Comparison of ENCODE assay signal across 13 cellular contexts in genomic region chr2:234770081-234770506, GRCh38.
A peak's percentile ranks its signal among the peaks of the same experiment; 100 is the strongest.
DNase-seq lines count a peak whose midpoint lies in the region; ATAC-seq and TF ChIP-seq lines count a peak whose summit lies in the region.
"Had no signal": no experiment of that assay in that cellular context is flagged by ENCODE, and none has a peak within 500 bp of the region (broad histone marks: within the 10 kb centered on the region; RNA-seq: fewer than 3 reads in every experiment).

No MANE protein-coding gene starts in this region.

- TF ChIP-seq CTCF in osteocyte (IDR thresholded peaks at IDR 0.05) (no peak), tibial nerve (IDR thresholded peaks at IDR 0.05) (no peak)

- ATAC-seq in HG03135 (IDR thresholded peaks at IDR 0.05; ENCODE audit: unreplicated experiment) = no peak
- ATAC-seq in T-helper 17 cell = no peak

- H3K4me1 ChIP-seq in tibial nerve = peaks cover 0 to 5% (median 0%) of the 10 kb centered on the region in 4 donors
- H3K4me1 ChIP-seq: colonic mucosa had no signal

- H3K9me3 ChIP-seq in tibial nerve (no peaks in the 10 kb centered on the region), T-helper 17 cell (ENCODE audit: control insufficient read depth, low read length, poor library complexity, severe bottlenecking) (no peaks in the 10 kb centered on the region)
- H3K9me3 ChIP-seq: colonic mucosa had no signal

- H3K27ac Mint-ChIP-seq in osteocyte (ENCODE audit: unreplicated experiment) = peak overlapping the region; percentile 61
- no peak overlapping the region for H3K27ac Mint-ChIP-seq in T-helper 17 cell
- H3K27ac Mint-ChIP-seq: CD4-positive, alpha-beta memory T cell; IgD-negative memory B cell; memory B cell had no signal

- no peak overlapping the region for H3K4me3 ChIP-seq in tibial nerve
- H3K4me3 ChIP-seq: colonic mucosa had no signal

- no peak for TF ChIP-seq POLR2A in tibial nerve (IDR thresholded peaks at IDR 0.05)

- no peak for TF ChIP-seq EP300 in tibial nerve (IDR thresholded peaks at IDR 0.05)

- no peaks in the 10 kb centered on the region for H3K9me3 Mint-ChIP-seq in osteocyte (ENCODE audit: unreplicated experiment)
- H3K9me3 Mint-ChIP-seq: memory B cell had no signal

- H3K27me3 ChIP-seq in tibial nerve = no peaks in the 10 kb centered on the region
- H3K27me3 ChIP-seq: colonic mucosa had no signal

- no peak overlapping the region for H3K27ac ChIP-seq in tibial nerve
- H3K27ac ChIP-seq: colonic mucosa had no signal

- peak; percentile 94 for DNase-seq in Daoy (ENCODE audit: low read depth)
- DNase-seq in NCI-H345 (lab: John Stamatoyannopoulos, UW) = peak; percentile 94
- peak; percentile 58 for DNase-seq in ecto neural progenitor cell (ENCODE audit: low spot score)
- DNase-seq in osteocyte (ENCODE audit: extremely low spot score, unreplicated experiment) = no peak
- no peak for DNase-seq in tibial nerve (ENCODE audit: low spot score in 2 of 2)
- no peak for DNase-seq in T-helper 17 cell
- no peak for DNase-seq in NCI-H1694 treated with DMSO at 0.1 percent for 48 hours (lab: John Stamatoyannopoulos, UW)
- DNase-seq: CD4-positive, alpha-beta memory T cell; colonic mucosa; foreskin melanocyte had no signal

- H3K4me3 Mint-ChIP-seq in osteocyte (ENCODE audit: unreplicated experiment) (no peak overlapping the region), T-helper 17 cell (no peak overlapping the region)
- H3K4me3 Mint-ChIP-seq: CD4-positive, alpha-beta memory T cell; IgD-negative memory B cell; memory B cell had no signal

- H3K36me3 ChIP-seq in tibial nerve = no peaks in the 10 kb centered on the region
- H3K36me3 ChIP-seq: colonic mucosa had no signal

- H3K36me3 Mint-ChIP-seq in osteocyte (ENCODE audit: unreplicated experiment) (no peaks in the 10 kb centered on the region), T-helper 17 cell (ENCODE audit: low read depth) (peaks cover 2% of the 10 kb centered on the region)
- H3K36me3 Mint-ChIP-seq: CD4-positive, alpha-beta memory T cell; memory B cell had no signal

- H3K27me3 Mint-ChIP-seq in osteocyte (ENCODE audit: unreplicated experiment) (no peaks in the 10 kb centered on the region), T-helper 17 cell (peaks cover 70% of the 10 kb centered on the region)

- WGBS in tibial nerve, 2 donors = 45 to 60% methylated on average over 11 of the region's 11 CpGs

- H3K4me1 Mint-ChIP-seq in osteocyte (ENCODE audit: unreplicated experiment) (peaks cover 26% of the 10 kb centered on the region), T-helper 17 cell (peaks cover 5% of the 10 kb centered on the region)
- H3K4me1 Mint-ChIP-seq: CD4-positive, alpha-beta memory T cell had no signal

Comparison
In these comparisons a context has a peak if more than half of its experiments do, and no peak if none do; other contexts are left out.
1. DNase-seq: peak in Daoy (single experiment), NCI-H345 (single experiment) and ecto neural progenitor cell (single experiment); none in osteocyte (single experiment), tibial nerve (0 of 2), T-helper 17 cell (0 of 3) and NCI-H1694 treated with DMSO at 0.1 percent for 48 hours (single experiment).